ENCODE assay signal across 24 cellular contexts in the genomic region with DNA sequence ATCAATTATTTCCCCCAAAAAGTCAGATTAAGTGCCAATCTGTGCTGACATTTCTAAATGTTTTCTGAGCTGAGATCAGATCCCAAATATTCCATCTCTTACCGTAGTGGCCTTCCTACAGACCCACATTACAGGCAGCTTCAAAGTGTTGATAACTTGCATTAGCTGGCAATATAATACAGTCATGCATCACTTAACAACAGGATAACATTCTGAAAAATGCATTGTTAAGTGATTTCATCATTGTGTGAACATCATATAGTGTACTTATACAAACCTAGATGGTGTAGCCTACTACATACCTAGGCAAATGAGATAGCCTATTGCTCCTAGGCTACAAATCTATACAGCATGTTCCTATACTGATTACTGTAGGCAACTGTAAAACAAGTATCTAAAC. TPM values are rescaled to one million over a fixed set of nuclear protein-coding genes. Genes with fewer than 3 reads are reported as not detected.
A peak's percentile ranks its signal among the peaks of the same experiment; 100 is the strongest.
DNase-seq lines count a peak whose midpoint lies in the region; ATAC-seq, FAIRE-seq and TF ChIP-seq lines count a peak whose summit lies in the region.
"Had no signal": no experiment of that assay in that cellular context is flagged by ENCODE, and none has a peak within 500 bp of the region (broad histone marks: within the 10 kb centered on the region; RNA-seq: fewer than 3 reads in every experiment).

No MANE protein-coding gene starts in this region.

- TF ChIP-seq POLR2A in GM12891 (IDR thresholded peaks at IDR 0.05; ENCODE audit: low read depth, low read length), result no peak

- H2AFZ ChIP-seq in smooth muscle cell (ENCODE audit: low read depth), result no peak overlapping the region
- H2AFZ ChIP-seq: PC-9 had no signal

- WGBS in smooth muscle cell (ENCODE audit: low lambda C conversion rate), result 32% methylated on average over 1 of the region's 1 CpG

- ATAC-seq in GM18907 (IDR thresholded peaks at IDR 0.05; ENCODE audit: unreplicated experiment) (no peak), lower lobe of right lung (no peak)
- ATAC-seq: CD8-positive, alpha-beta T cell; HCT116; HepG2; K562 had no signal

- no peak overlapping the region for H3K4me3 ChIP-seq in epithelial cell of esophagus (ENCODE audit: low read length)
- H3K4me3 ChIP-seq in smooth muscle cell, result no peak overlapping the region
- no peak overlapping the region for H3K4me3 ChIP-seq in lower lobe of right lung
- H3K4me3 ChIP-seq: K562, PC-9 had no signal

- H3K36me3 ChIP-seq in smooth muscle cell (ENCODE audit: low read depth) (peaks cover 6% of the 10 kb centered on the region), lower lobe of right lung (peaks cover 10% of the 10 kb centered on the region)

- intact Hi-C loops in lower lobe of right lung (cut with DNase I), result no loop called here

- TF ChIP-seq CTCF in epithelial cell of esophagus (IDR thresholded peaks at IDR 0.05; ENCODE audit: insufficient read depth, low read depth, low read length, missing control alignments) (no peak), smooth muscle cell (IDR thresholded peaks at IDR 0.05; ENCODE audit: borderline replicate concordance, insufficient read depth, poor library complexity, severe bottlenecking) (no peak), lower lobe of right lung (IDR thresholded peaks at IDR 0.05) (no peak)

- peaks cover 49% of the 10 kb centered on the region for H4K20me1 ChIP-seq in smooth muscle cell (ENCODE audit: low read depth)

- H3K27ac ChIP-seq in angular gyrus (ENCODE audit: low read depth, low read length) (peak overlapping the region; percentile 93), smooth muscle cell (ENCODE audit: low read depth) (no peak overlapping the region), lower lobe of right lung (no peak overlapping the region)
- H3K27ac ChIP-seq: 22Rv1, C4-2B, PC-9, RWPE1 had no signal

- peaks cover 11% of the 10 kb centered on the region for H3K4me1 ChIP-seq in smooth muscle cell (ENCODE audit: low read depth)
- H3K4me1 ChIP-seq in lower lobe of right lung, result no peaks in the 10 kb centered on the region

- FAIRE-seq in GM12891 (lab: Jason Lieb, UNC), result peak; percentile 64
- FAIRE-seq: G401.6, HepG2, K562 had no signal

- H3K9me3 ChIP-seq in smooth muscle cell (replicated peaks; ENCODE audit: low read depth), result no peaks in the 10 kb centered on the region
- H3K9me3 ChIP-seq in lower lobe of right lung, result no peaks in the 10 kb centered on the region
- H3K9me3 ChIP-seq: Caco-2 had no signal

- H3K9ac ChIP-seq in smooth muscle cell (ENCODE audit: low read depth), result no peak overlapping the region

- H3K79me2 ChIP-seq in smooth muscle cell (ENCODE audit: low read depth), result peaks cover 28% of the 10 kb centered on the region

- H3F3A ChIP-seq in smooth muscle cell (ENCODE audit: low read depth), result peaks cover 22% of the 10 kb centered on the region

- H3K27me3 ChIP-seq in smooth muscle cell (ENCODE audit: low read depth), result no peaks in the 10 kb centered on the region
- H3K27me3 ChIP-seq in lower lobe of right lung (ENCODE audit: low read depth), result no peaks in the 10 kb centered on the region

- DNase-seq in GM12891 (ENCODE audit: insufficient read length, low spot score) (no peak), epithelial cell of esophagus (ENCODE audit: low read depth) (peak; percentile 36), smooth muscle cell (lab: John Stamatoyannopoulos, UW; ENCODE audit: unreplicated experiment) (no peak), iPS-NIHi11 (ENCODE audit: low spot score) (no peak), lower lobe of right lung (no peak)
- DNase-seq: Caco-2; CD8-positive, alpha-beta T cell; GOT3; Kasumi-1; NCI-H1092 treated with DMSO at 0.1 percent for 48 hours; NCI-H1436 treated with DMSO at 0.1 percent for 48 hours; NCI-H187 treated with DMSO at 0.1 percent for 48 hours; NCI-H446 treated with DMSO at 0.1 percent for 48 hours; PC-9; SHP77 had no signal

- peak overlapping the region; percentile 46 for H3K4me2 ChIP-seq in smooth muscle cell
- H3K4me2 ChIP-seq: PC-9 had no signal

TF ChIP-seq in GM12891, 5 proteins besides CTCF, POLR2A, EP300 and RAD21:
- TF ChIP-seq PAX5 (IDR thresholded peaks at IDR 0.05; ENCODE audit: insufficient read depth, low read length, severe bottlenecking), result no peak
- no peak for TF ChIP-seq POU2F2 (IDR thresholded peaks at IDR 0.05; ENCODE audit: low read depth, low read length)
- TF ChIP-seq POLR2AphosphoS5 (IDR thresholded peaks at IDR 0.05; ENCODE audit: low read depth, low read length), result no peak

RNA-seq across cellular contexts. Expression of a gene that starts 22.4 kb away (rescaled TPM):
- polyA plus RNA-seq in GM12891 (2012; ENCODE audit: low read depth, missing spikeins), result 7.1 TPM
- total RNA-seq in smooth muscle cell, result 48.2 and 50.6 TPM in 2 replicates
- 27.9 and 28.0 TPM in 2 replicates for polyA plus RNA-seq in smooth muscle cell
- total RNA-seq in lower lobe of right lung, result 24.8 TPM
